In genomic region chr11:1242751-1243150, GRCh38 we compare ENCODE assay signal across 11 cellular contexts. TPM values are rescaled to one million over a fixed set of nuclear protein-coding genes. Genes with fewer than 3 reads are reported as not detected.
"Had no signal": no experiment of that assay in that cellular context is flagged by ENCODE, and none has a peak within 500 bp of the region (broad histone marks: within the 10 kb centered on the region; RNA-seq: fewer than 3 reads in every experiment).

No MANE protein-coding gene starts in this region.

RNA-seq across cellular contexts. Expression of gene MUC5B, which starts 19.9 kb away (rescaled TPM):
- total RNA-seq: kidney epithelial cell; left cardiac atrium; left ventricle myocardium inferior; left ventricle myocardium superior; lung microvascular endothelial cell; mesenteric fat pad; mesothelial cell of epicardium; myocyte; naive thymus-derived CD4-positive, alpha-beta T cell had no signal
- polyA plus RNA-seq: keratinocyte; mammary epithelial cell; naive thymus-derived CD4-positive, alpha-beta T cell had no signal
